Comparison of ENCODE assay signal across 17 cellular contexts in the genomic region with DNA sequence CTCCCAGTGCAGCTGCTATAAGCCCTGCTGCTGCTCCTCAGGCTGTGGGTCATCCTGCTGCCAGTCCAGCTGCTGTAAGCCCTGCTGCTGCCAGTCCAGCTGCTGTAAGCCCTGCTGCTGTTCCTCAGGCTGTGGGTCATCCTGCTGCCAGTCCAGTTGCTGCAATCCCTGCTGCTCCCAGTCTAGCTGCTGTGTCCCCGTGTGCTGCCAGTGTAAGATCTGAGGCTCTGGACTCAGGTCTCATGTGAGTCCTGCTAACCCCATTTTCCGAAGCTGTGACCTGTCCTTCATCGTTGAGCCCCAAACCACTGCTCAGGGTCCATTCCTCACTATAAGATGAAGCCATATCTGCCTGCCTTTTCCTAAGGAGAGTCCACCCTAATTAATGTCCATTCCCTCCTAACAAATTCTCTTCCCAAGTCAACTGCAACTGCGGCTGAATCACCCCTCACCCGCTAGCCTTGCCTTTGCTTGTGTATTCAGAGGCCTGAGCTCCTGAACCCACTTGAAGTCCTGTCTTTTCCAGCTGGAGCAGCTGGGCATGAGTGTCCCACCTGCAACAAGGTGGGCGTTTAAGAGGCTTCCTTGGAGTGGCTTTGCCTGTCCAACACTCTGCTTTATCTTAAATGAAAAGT. TPM values are rescaled to one million over a fixed set of nuclear protein-coding genes. Genes with fewer than 3 reads are reported as not detected.
A peak's percentile ranks its signal among the peaks of the same experiment; 100 is the strongest.
DNase-seq lines count a peak whose midpoint lies in the region; ATAC-seq and TF ChIP-seq lines count a peak whose summit lies in the region.
"Had no signal": no experiment of that assay in that cellular context is flagged by ENCODE, and none has a peak within 500 bp of the region (broad histone marks: within the 10 kb centered on the region; RNA-seq: fewer than 3 reads in every experiment).

No MANE protein-coding gene starts in this region.

- H3K23ac ChIP-seq in trophoblast cell (ENCODE audit: low read length), result no peak overlapping the region

- H2AK5ac ChIP-seq in trophoblast cell (ENCODE audit: low read length), result no peak overlapping the region

- H4K91ac ChIP-seq in trophoblast cell (ENCODE audit: low read depth, low read length), result no peak overlapping the region

- H3K9me3 Mint-ChIP-seq in activated naive CD8-positive, alpha-beta T cell treated with anti-CD3 and anti-CD28 coated beads, Interleukin-2, amount 50 U/mL, for 24 hours, result no peaks in the 10 kb centered on the region

- 82% methylated on average over 6 of the region's 6 CpGs for WGBS in liver
- no CpG with 5 or more reads among the region's 6 CpGs for WGBS in trophoblast cell (ENCODE audit: extremely low coverage, insufficient coverage, insufficient read length)

- H3K14ac ChIP-seq in trophoblast cell (ENCODE audit: low read length), result no peak overlapping the region

- H3K27me3 ChIP-seq in MG63, result no peaks in the 10 kb centered on the region
- H3K27me3 ChIP-seq in liver (ENCODE audit: control insufficient read depth in 4 of 4, insufficient read depth in 4 of 4, low read length in 3 of 4), result no peaks in the 10 kb centered on the region
- no peaks in the 10 kb centered on the region for H3K27me3 ChIP-seq in trophoblast cell (ENCODE audit: insufficient read depth, low read length)
- H3K27me3 ChIP-seq: Peyer's patch had no signal

- DNase-seq in MG63 (peak; percentile 14), trophoblast cell (no peak), SIG-M5 (lab: John Stamatoyannopoulos, UW) (no peak)
- no peak for DNase-seq in activated naive CD8-positive, alpha-beta T cell treated with anti-CD3 and anti-CD28 coated beads, Interleukin-2, amount 50 U/mL, for 24 hours
- DNase-seq: ACHN; CD4-positive, CD25-positive, alpha-beta regulatory T cell; NCI-H1105; NCI-H2081; NCI-H446 treated with DMSO at 0.1 percent for 48 hours; NCI-H69; NK-92 treated with Interleukin-12 subunit alpha and Interleukin-12 subunit beta, amount 100 ng/mL, for 24 hours; SW 1271 had no signal

- no peaks in the 10 kb centered on the region for H3K4me1 Mint-ChIP-seq in activated naive CD8-positive, alpha-beta T cell treated with anti-CD3 and anti-CD28 coated beads, Interleukin-2, amount 50 U/mL, for 24 hours
- H3K4me1 Mint-ChIP-seq: CD4-positive, CD25-positive, alpha-beta regulatory T cell had no signal

- H3K4me3 ChIP-seq in MG63 (no peak overlapping the region), liver (ENCODE audit: low read depth in 1 of 3, low read length in 3 of 3) (no peak overlapping the region), trophoblast cell (ENCODE audit: low read depth, low read length) (peak overlapping the region; percentile 2)
- H3K4me3 ChIP-seq: Peyer's patch had no signal

- no peak overlapping the region for H4K12ac ChIP-seq in trophoblast cell (ENCODE audit: low read depth, low read length)

- no peak overlapping the region for H3K18ac ChIP-seq in trophoblast cell (ENCODE audit: low read length)

- H2BK120ac ChIP-seq in trophoblast cell (ENCODE audit: insufficient read depth, low read length, poor library complexity), result no peak overlapping the region

- H3K9me3 ChIP-seq in MG63, result no peaks in the 10 kb centered on the region
- H3K9me3 ChIP-seq in liver (ENCODE audit: control insufficient read depth in 4 of 4, low read length in 3 of 4), result no peaks in the 10 kb centered on the region
- H3K9me3 ChIP-seq in trophoblast cell (ENCODE audit: insufficient read depth, low read depth, low read length), result peaks cover 1% of the 10 kb centered on the region
- H3K9me3 ChIP-seq: Peyer's patch had no signal

- H3K79me1 ChIP-seq in trophoblast cell (ENCODE audit: low read length), result no peaks in the 10 kb centered on the region

- H3K36me3 ChIP-seq in MG63 (no peaks in the 10 kb centered on the region), liver (ENCODE audit: control insufficient read depth in 4 of 4, insufficient read depth in 3 of 4, low read depth in 1 of 4, low read length in 3 of 4) (no peaks in the 10 kb centered on the region), trophoblast cell (ENCODE audit: control insufficient read depth in 1 of 2, insufficient read depth in 2 of 2, low read length in 2 of 2) (no peaks in the 10 kb centered on the region)
- H3K36me3 ChIP-seq: Peyer's patch had no signal

- no peaks in the 10 kb centered on the region for H3K79me2 ChIP-seq in trophoblast cell (ENCODE audit: control insufficient read depth, insufficient read depth, low read length, poor library complexity)

- no peak overlapping the region for H2BK12ac ChIP-seq in trophoblast cell (ENCODE audit: low read length)

- H3K4ac ChIP-seq in trophoblast cell (ENCODE audit: low read depth, low read length), result no peak overlapping the region

- no peak overlapping the region for H3K27ac Mint-ChIP-seq in activated naive CD8-positive, alpha-beta T cell treated with anti-CD3 and anti-CD28 coated beads, Interleukin-2, amount 50 U/mL, for 24 hours

- H2AFZ ChIP-seq in trophoblast cell (ENCODE audit: insufficient read depth, low read length, poor library complexity), result no peak overlapping the region

- H3K27ac ChIP-seq in C4-2B (peak overlapping the region; percentile 66), liver (ENCODE audit: low read depth in 1 of 2, low read length in 2 of 2) (no peak overlapping the region), trophoblast cell (ENCODE audit: low read depth, low read length) (no peak overlapping the region)
- H3K27ac ChIP-seq: Peyer's patch had no signal

- peak in 1 of 2 donors; percentile 17 for TF ChIP-seq RAD21 in liver (IDR thresholded peaks at IDR 0.05)

- H4K8ac ChIP-seq in trophoblast cell (ENCODE audit: low read depth, low read length), result no peak overlapping the region

- TF ChIP-seq CTCF in C4-2B (conservative IDR thresholded peaks at IDR 0.05), result no peak
- no peak for TF ChIP-seq CTCF in liver (IDR thresholded peaks at IDR 0.05; ENCODE audit: low read depth, low read length, missing input control)

- H3K27me3 Mint-ChIP-seq in activated naive CD8-positive, alpha-beta T cell treated with anti-CD3 and anti-CD28 coated beads, Interleukin-2, amount 50 U/mL, for 24 hours, result peaks cover 10% of the 10 kb centered on the region

- no peak overlapping the region for H3K4me3 Mint-ChIP-seq in activated naive CD8-positive, alpha-beta T cell treated with anti-CD3 and anti-CD28 coated beads, Interleukin-2, amount 50 U/mL, for 24 hours
- H3K4me3 Mint-ChIP-seq: CD4-positive, CD25-positive, alpha-beta regulatory T cell had no signal

- no peak overlapping the region for H2BK5ac ChIP-seq in trophoblast cell (ENCODE audit: low read depth, low read length, poor library complexity)

- no peaks in the 10 kb centered on the region for H3K36me3 Mint-ChIP-seq in activated naive CD8-positive, alpha-beta T cell treated with anti-CD3 and anti-CD28 coated beads, Interleukin-2, amount 50 U/mL, for 24 hours (ENCODE audit: low read depth)
- H3K36me3 Mint-ChIP-seq: CD4-positive, CD25-positive, alpha-beta regulatory T cell had no signal

- H3K4me2 ChIP-seq in trophoblast cell (ENCODE audit: low read length), result no peak overlapping the region

- H3K9ac ChIP-seq in liver (ENCODE audit: low read depth in 1 of 2, low read length in 2 of 2), result no peak overlapping the region
- no peak overlapping the region for H3K9ac ChIP-seq in trophoblast cell (ENCODE audit: low read length)

- H3K4me1 ChIP-seq in liver (ENCODE audit: control insufficient read depth in 4 of 4, insufficient read depth in 4 of 4, low read length in 3 of 4) (peaks cover 14 to 16% (median 15%) of the 10 kb centered on the region in 4 donors), trophoblast cell (ENCODE audit: control insufficient read depth in 1 of 2, insufficient read depth in 2 of 2, low read length in 2 of 2) (no peaks in the 10 kb centered on the region)
- H3K4me1 ChIP-seq: Peyer's patch had no signal

- no peak for ATAC-seq in activated naive CD8-positive, alpha-beta T cell treated with anti-CD3 and anti-CD28 coated beads, Interleukin-2, amount 50 U/mL, for 24 hours
- no peak for ATAC-seq in HG03095 (IDR thresholded peaks at IDR 0.05; ENCODE audit: unreplicated experiment)

TF ChIP-seq in liver, 16 proteins besides CTCF, POLR2A, EP300 and RAD21 (continues in another document):
- no peak for TF ChIP-seq GABPA (IDR thresholded peaks at IDR 0.05 in 1 of 2, conservative IDR thresholded peaks at IDR 0.05 in 1 of 2)
- TF ChIP-seq HNF4G (IDR thresholded peaks at IDR 0.05), result no peak
- TF ChIP-seq SP1 (IDR thresholded peaks at IDR 0.05), result no peak

RNA-seq across cellular contexts. Expression of gene KRTAP5-7, which starts 0.6 kb away (rescaled TPM):
- not detected in 2 replicates for total RNA-seq in MG63 (2014; rRNA removed; shearing (Covaris generic); ENCODE audit: low replicate concordance)
- under 1 TPM in 1 of 2 donors, not detected in 1; 0.19 TPM for total RNA-seq in liver
- polyA plus RNA-seq in liver, result not detected
- 0.06 TPM in 1 of 2 replicates, not detected in the other for polyA plus RNA-seq in trophoblast cell (2013)
- total RNA-seq: CD4-positive, CD25-positive, alpha-beta regulatory T cell; H4 had no signal
- polyA plus RNA-seq: CD4-positive, CD25-positive, alpha-beta regulatory T cell had no signal

RNA-seq across cellular contexts. Expression of gene KRTAP5-8, which starts 10.1 kb away (rescaled TPM):
- total RNA-seq in MG63 (2014; rRNA removed; shearing (Covaris generic); ENCODE audit: low replicate concordance), result not detected in 2 replicates
- not detected for total RNA-seq in liver
- polyA plus RNA-seq in liver, result not detected
- not detected in 2 replicates for polyA plus RNA-seq in trophoblast cell (2013)
- total RNA-seq: H4 had no signal
- polyA plus RNA-seq: CD4-positive, CD25-positive, alpha-beta regulatory T cell had no signal

RNA-seq across cellular contexts. Expression of gene KRTAP5-9, which starts 20.5 kb away (rescaled TPM):
- not detected in 2 replicates for total RNA-seq in MG63 (2014; rRNA removed; shearing (Covaris generic); ENCODE audit: low replicate concordance)
- not detected for total RNA-seq in liver
- under 1 TPM in 1 of 2 donors, not detected in 1; 0.06 TPM for polyA plus RNA-seq in liver
- polyA plus RNA-seq in trophoblast cell (2013), result 0.05 and 0.11 TPM in 2 replicates
- total RNA-seq: H4 had no signal
- polyA plus RNA-seq: CD4-positive, CD25-positive, alpha-beta regulatory T cell had no signal

RNA-seq across cellular contexts. Expression of gene KRTAP5-10, which starts 37.7 kb away (rescaled TPM):
- not detected in 2 replicates for total RNA-seq in MG63 (2014; rRNA removed; shearing (Covaris generic); ENCODE audit: low replicate concordance)
- total RNA-seq in liver, result under 1 TPM in 1 of 2 donors, not detected in 1; 0.14 TPM
- polyA plus RNA-seq in liver, result not detected
- polyA plus RNA-seq in trophoblast cell (2013), result 0.07 TPM in 2 replicates
- total RNA-seq: CD4-positive, CD25-positive, alpha-beta regulatory T cell; H4; Peyer's patch had no signal
- polyA plus RNA-seq: CD4-positive, CD25-positive, alpha-beta regulatory T cell had no signal

RNA-seq across cellular contexts. Expression of gene KRTAP5-11, which starts 55.0 kb away (rescaled TPM):
- total RNA-seq in MG63 (2014; rRNA removed; shearing (Covaris generic); ENCODE audit: low replicate concordance), result not detected in 2 replicates
- total RNA-seq in liver, result not detected
- not detected for polyA plus RNA-seq in liver
- polyA plus RNA-seq in trophoblast cell (2013), result not detected in 2 replicates
- total RNA-seq: CD4-positive, CD25-positive, alpha-beta regulatory T cell; H4; Peyer's patch had no signal
- polyA plus RNA-seq: CD4-positive, CD25-positive, alpha-beta regulatory T cell had no signal
